12 cellular contexts compared by ENCODE assay signal in the genomic region with DNA sequence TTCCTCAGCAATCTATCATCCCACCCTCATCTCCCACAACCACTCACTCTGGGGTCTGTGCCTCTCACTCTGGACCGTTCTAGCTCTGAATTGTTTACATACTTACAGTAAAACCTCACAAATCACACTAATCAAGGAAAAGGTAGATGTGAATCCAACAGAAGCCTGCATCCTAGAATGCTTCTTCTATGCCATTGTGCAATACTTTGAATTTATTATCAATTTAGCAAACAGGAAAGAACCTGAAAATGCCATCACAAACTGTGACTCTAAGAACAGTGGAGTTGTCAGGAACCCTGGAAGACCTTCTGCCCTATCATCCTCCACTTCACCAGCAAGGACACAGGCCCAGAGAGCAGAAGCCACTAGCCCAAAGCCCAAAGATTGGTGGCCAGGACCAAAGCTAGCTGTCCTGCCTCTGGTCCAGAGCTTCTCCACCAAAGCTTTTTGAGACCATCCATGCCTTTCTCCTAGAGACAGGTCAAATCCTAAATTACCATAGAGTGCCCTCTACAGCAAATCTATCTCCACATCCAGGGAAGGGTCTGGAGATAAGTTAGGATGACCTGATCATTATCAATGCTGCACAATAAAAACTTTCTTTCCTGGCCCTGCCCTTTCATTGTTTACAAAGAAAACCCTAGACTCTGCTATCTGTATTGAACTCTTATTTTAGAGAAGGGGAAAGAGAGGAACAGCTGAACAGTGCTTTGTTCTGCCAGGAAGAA. TPM values are rescaled to one million over a fixed set of nuclear protein-coding genes. Genes with fewer than 3 reads are reported as not detected.
DNase-seq lines count a peak whose midpoint lies in the region; ATAC-seq and TF ChIP-seq lines count a peak whose summit lies in the region.
"Had no signal": no experiment of that assay in that cellular context is flagged by ENCODE, and none has a peak within 500 bp of the region (broad histone marks: within the 10 kb centered on the region; RNA-seq: fewer than 3 reads in every experiment).

No MANE protein-coding gene starts in this region.

- H2AFZ ChIP-seq in HCT116 (ENCODE audit: low read depth, low read length, poor library complexity, severe bottlenecking) = no peak overlapping the region

- TF ChIP-seq POLR2A in HCT116 (IDR thresholded peaks at IDR 0.05; ENCODE audit: borderline replicate concordance, extremely low read depth, insufficient read depth, insufficient read length) = no peak
- TF ChIP-seq POLR2A in stomach (IDR thresholded peaks at IDR 0.05) = no peak

- H3K4me3 ChIP-seq in HCT116 (replicated peaks in 1 of 2; ENCODE audit: low read depth in 1 of 2, low read length in 2 of 2) (no peak overlapping the region), lung (peak overlapping the region; percentile 15), stomach (peak overlapping the region; percentile 71 to 89 (median 82))

- H3K4me2 ChIP-seq in HCT116 (ENCODE audit: low read length) = no peak overlapping the region

- H3K27me3 ChIP-seq in HCT116 (ENCODE audit: insufficient read depth, low read length) (no peaks in the 10 kb centered on the region; the same call in 1 of the 2 replicates), lung (ENCODE audit: control insufficient read depth, insufficient read depth) (no peaks in the 10 kb centered on the region), stomach (no peaks in the 10 kb centered on the region)

- H3K9ac ChIP-seq in HCT116 (ENCODE audit: low read length) = no peak overlapping the region

- ATAC-seq in HCT116 = no peak
- no peak for ATAC-seq in lung (ENCODE audit: insufficient read depth, low FRiP score)
- ATAC-seq in GM21825 (IDR thresholded peaks at IDR 0.05; ENCODE audit: unreplicated experiment) = no peak
- no peak for ATAC-seq in GM18511 (IDR thresholded peaks at IDR 0.05; ENCODE audit: unreplicated experiment)

- DNase-seq in HCT116 (ENCODE audit: low read depth, low spot score) = no peak
- DNase-seq in caudate nucleus (lab: John Stamatoyannopoulos, UW) = peak in 1 of 61 donors; percentile 11
- no peak for DNase-seq in lung (ENCODE audit: low spot score)
- DNase-seq in stomach = no peak
- no peak for DNase-seq in stimulated activated CD4-positive, alpha-beta T cell treated with anti-CD3 and anti-CD28 coated beads, Interleukin-4, amount 100 ng/mL, for 24 hours
- no peak for DNase-seq in activated CD4-positive, alpha-beta T cell treated with anti-CD3 and anti-CD28 coated beads for 48 hours
- DNase-seq: activated T-cell treated with anti-CD3 and anti-CD28 coated beads for 4 hours, COR-L47, HCEC 1CT, NCI-H345 had no signal

- no peaks in the 10 kb centered on the region for H3K9me2 ChIP-seq in HCT116 (ENCODE audit: insufficient read depth)

- peak; percentile 31; the same call in 1 of the 2 replicates for TF ChIP-seq RAD21 in HCT116 (IDR thresholded peaks at IDR 0.05; ENCODE audit: low read depth)

- POLR2A ChIA-PET in HCT116 (lab: Charles Lee) = no interaction called here

- TF ChIP-seq EP300 in stomach (IDR thresholded peaks at IDR 0.05) = no peak

- no TSS peak for BruUV-seq in HCT116 (replicated peaks; lab: Mats Ljungman, UMichigan)

- RAD21 ChIA-PET in HCT116 (lab: Charles Lee; ENCODE audit: low non-redundant PET in 1 of 2, low total read pairs in 2 of 2, uncharacterized antibody in 2 of 2, unreplicated experiment in 2 of 2) = no interaction called here

- H3K79me2 ChIP-seq in HCT116 (ENCODE audit: insufficient read depth, low read length) = no peaks in the 10 kb centered on the region

- H3K4me1 ChIP-seq in HCT116 (ENCODE audit: control insufficient read depth in 1 of 2, insufficient read depth in 2 of 2, low read length in 2 of 2) (peaks cover 0 to 11% of the 10 kb centered on the region in 2 experiments; a peak in 1 of 4 replicates), lung (ENCODE audit: control insufficient read depth in 2 of 2, insufficient read depth in 2 of 2, low read length in 2 of 2) (peaks cover 11 to 18% of the 10 kb centered on the region in 2 donors), stomach (peaks cover 0 to 58% (median 38%) of the 10 kb centered on the region in 4 donors)

- H3K27ac ChIP-seq in HCT116 (ENCODE audit: low read depth, low read length) = no peak overlapping the region
- H3K27ac ChIP-seq in caudate nucleus (ENCODE audit: low read depth, low read length) = peak overlapping the region; percentile 73
- peak overlapping the region; percentile 49 to 89 for H3K27ac ChIP-seq in lung (ENCODE audit: low read depth in 1 of 2, low read length in 1 of 2)
- peak overlapping the region; percentile 54 to 95 (median 92) for H3K27ac ChIP-seq in stomach

- H3K9me3 ChIP-seq in HCT116 (ENCODE audit: control insufficient read depth in 1 of 2, insufficient read depth in 1 of 2, low read depth in 1 of 2, low read length in 2 of 2) (no peaks in the 10 kb centered on the region), lung (ENCODE audit: control insufficient read depth in 2 of 2, insufficient read depth in 1 of 2, low read length in 1 of 2) (no peaks in the 10 kb centered on the region), stomach (no peaks in the 10 kb centered on the region)

- intact Hi-C loops in HCT116 (cut with micrococcal nuclease) (no loop called here), stomach (cut with DNase I; ENCODE audit: low total_unique reads) (no loop called here)

- H4K20me1 ChIP-seq in HCT116 (ENCODE audit: insufficient read depth) = no peaks in the 10 kb centered on the region

- 58 to 79% methylated on average over 1 of the region's 1 CpG for WGBS in lung, 2 donors
- WGBS in stomach, 5 donors = 26 to 44% (median 31%) methylated on average over 1 of the region's 1 CpG

- TF ChIP-seq CTCF in HCT116 (IDR thresholded peaks at IDR 0.05 in 2 of 3, conservative IDR thresholded peaks at IDR 0.05 in 1 of 3; ENCODE audit: borderline replicate concordance in 1 of 3, insufficient read depth in 1 of 3, low read depth in 2 of 3, low read length in 2 of 3) (no peak), lung (IDR thresholded peaks at IDR 0.05; ENCODE audit: control extremely low read depth, extremely low read depth) (no peak), stomach (IDR thresholded peaks at IDR 0.05) (no peak)

- H3K36me3 ChIP-seq in HCT116 (ENCODE audit: control insufficient read depth in 1 of 2, insufficient read depth in 2 of 2, low read length in 2 of 2) (no peaks in the 10 kb centered on the region), lung (ENCODE audit: control insufficient read depth in 2 of 2, insufficient read depth in 2 of 2, low read length in 2 of 2) (no peaks in the 10 kb centered on the region), stomach (no peaks in the 10 kb centered on the region)

- CTCF ChIA-PET in HCT116 (lab: Charles Lee) = no interaction called here

TF ChIP-seq in HCT116, 20 proteins besides CTCF, POLR2A, EP300 and RAD21:
- TF ChIP-seq YY1 (IDR thresholded peaks at IDR 0.05; ENCODE audit: extremely low read depth, insufficient replicate concordance, low read depth, low read length) (no peak), TCF7L2 (IDR thresholded peaks at IDR 0.05; ENCODE audit: borderline replicate concordance, extremely low read depth, insufficient read depth, insufficient read length) (no peak)

RNA-seq across cellular contexts. Expression of a gene that starts 2.4 kb away (rescaled TPM):
- total RNA-seq in HCT116 (2021; ENCODE audit: unreplicated experiment) = 3.4 TPM
- polyA plus RNA-seq in HCT116 (2012) = 0.72 and 0.82 TPM in 2 replicates
- total RNA-seq in lung = 10 to 100 TPM; 68.5 to 68.9 TPM
- polyA plus RNA-seq in lung = 10 to 100 TPM; 13.1 to 19.4 TPM
- 100 to 1,000 TPM in 4 of 5 donors, 10 to 100 TPM in 1; 44.9 to 713 (median 440) TPM for total RNA-seq in stomach
- 10 to 100 TPM; 34.4 to 94.8 (median 42.0) TPM for polyA plus RNA-seq in stomach

Comparison
In these comparisons a context has a peak if more than half of its experiments do, and no peak if none do; other contexts are left out.
1. H3K4me3 ChIP-seq: peak in lung (single experiment) and stomach (4 of 4); none in HCT116 (0 of 2).
2. RNA of a gene that starts 2.4 kb away (total RNA-seq): 44.9 to 713 TPM in stomach and 68.5 to 68.9 TPM in lung; 3.4 TPM in HCT116 (single experiment); every median in the first group is over 10 times any median in the second.